In genomic region chr6:7172605-7173185, GRCh38 we compare ENCODE assay signal across 12 cellular contexts.
DNase-seq lines count a peak whose midpoint lies in the region; ATAC-seq and TF ChIP-seq lines count a peak whose summit lies in the region.
"Had no signal": no experiment of that assay in that cellular context is flagged by ENCODE, and none has a peak within 500 bp of the region (broad histone marks: within the 10 kb centered on the region; RNA-seq: fewer than 3 reads in every experiment).

No MANE protein-coding gene starts in this region.

- H3K23me2 ChIP-seq in H9 (ENCODE audit: insufficient read length, low read depth, low read length, poor library complexity, severe bottlenecking), result no peaks in the 10 kb centered on the region

- H2BK12ac ChIP-seq in H9 (ENCODE audit: insufficient read length, low read depth, low read length), result no peak overlapping the region

- H3K4ac ChIP-seq in H9 (ENCODE audit: low read depth, low read length), result no peak overlapping the region

- H4K91ac ChIP-seq in H9 (ENCODE audit: insufficient read length, low read depth, low read length), result no peak overlapping the region

- H3K4me1 ChIP-seq in H9 (ENCODE audit: insufficient read depth, low read length) (peaks cover 16% of the 10 kb centered on the region), left ventricle myocardium inferior (peaks cover 90% of the 10 kb centered on the region)

- H3T11ph ChIP-seq in H9 (ENCODE audit: low read length), result no peak overlapping the region

- no peak overlapping the region for H2BK120ac ChIP-seq in H9 (ENCODE audit: low read depth, low read length, poor library complexity, severe bottlenecking)

- H3K4me3 ChIP-seq in astrocyte of the cerebellum (ENCODE audit: low read depth, low read length) (no peak overlapping the region), left ventricle myocardium inferior (no peak overlapping the region), skin epidermis (no peak overlapping the region)

- in situ Hi-C loops in astrocyte of the cerebellum (cut with HindIII; ENCODE audit: low sequenced_read_pairs) (no loop called here), ACHN (cut with HindIII; ENCODE audit: low pct_ligation_motif_present, low pct_unique_long_range_greater_than_20kb, low sequenced_read_pairs) (no loop called here)

- no peak overlapping the region for H3K9ac ChIP-seq in H9 (ENCODE audit: extremely low read depth, insufficient read length, low read length)

- no peak overlapping the region for H3K23ac ChIP-seq in H9 (ENCODE audit: insufficient read length, low read depth, low read length)

- DNase-seq in H9 (no peak), astrocyte of the cerebellum (ENCODE audit: low read depth) (peak; percentile 23), left ventricle myocardium inferior (no peak), NCI-H526 treated with DMSO at 0.1 percent for 48 hours (lab: John Stamatoyannopoulos, UW) (no peak), ACHN (no peak), T-helper 17 cell (no peak)
- DNase-seq: activated CD4-positive, alpha-beta T cell treated with anti-CD3 and anti-CD28 coated beads, Interleukin-2, amount 50 U/mL, for 4 hours; effector memory CD8-positive, alpha-beta T cell; NCI-H748 treated with DMSO at 0.1 percent for 48 hours had no signal

- no peak overlapping the region for H3K4me2 ChIP-seq in H9 (ENCODE audit: insufficient read depth, insufficient read length, low read length)

- H2BK15ac ChIP-seq in H9 (ENCODE audit: low read depth, low read length), result no peak overlapping the region

- no peak overlapping the region for H3K56ac ChIP-seq in H9 (ENCODE audit: insufficient read length, low read depth, low read length)

- H3K27me3 ChIP-seq in H9 (ENCODE audit: insufficient read depth, low read length) (no peaks in the 10 kb centered on the region), left ventricle myocardium inferior (ENCODE audit: low read depth) (no peaks in the 10 kb centered on the region)

- H4K8ac ChIP-seq in H9 (replicated peaks; ENCODE audit: insufficient read length, low read depth, low read length), result no peak overlapping the region

- no peak for ATAC-seq in HG02885 (IDR thresholded peaks at IDR 0.05; ENCODE audit: poor library complexity, unreplicated experiment)
- ATAC-seq in T-helper 17 cell, result no peak
- ATAC-seq: effector memory CD8-positive, alpha-beta T cell had no signal

- no peak overlapping the region for H4K5ac ChIP-seq in H9 (ENCODE audit: insufficient read length, low read depth, low read length)

- H3K36me3 Mint-ChIP-seq in H9 (ENCODE audit: insufficient read depth in 1 of 3, low read depth in 3 of 3) (peaks cover 3 to 6% (median 5%) of the 10 kb centered on the region in 3 experiments; a peak in 3 of 7 replicates), T-helper 17 cell (ENCODE audit: low read depth) (no peaks in the 10 kb centered on the region)

- no peaks in the 10 kb centered on the region for H3K9me3 Mint-ChIP-seq in H9
- H3K9me3 Mint-ChIP-seq: effector memory CD8-positive, alpha-beta T cell had no signal

- no peak overlapping the region for H2BK5ac ChIP-seq in H9 (ENCODE audit: insufficient read length, low read length)

- H2BK20ac ChIP-seq in H9 (ENCODE audit: low read depth, low read length, poor library complexity, severe bottlenecking), result no peak overlapping the region

- H3K79me1 ChIP-seq in H9 (ENCODE audit: insufficient read depth, low read depth, low read length, poor library complexity, severe bottlenecking), result no peaks in the 10 kb centered on the region

- H3K27ac Mint-ChIP-seq in H9 (peak overlapping the region; percentile 67 to 77 (median 77); a peak in 3 of 7 replicates), T-helper 17 cell (no peak overlapping the region)
- H3K27ac Mint-ChIP-seq: activated naive CD8-positive, alpha-beta T cell; effector memory CD8-positive, alpha-beta T cell had no signal

- H3K27me3 Mint-ChIP-seq in H9 (ENCODE audit: low read depth) (no peaks in the 10 kb centered on the region), T-helper 17 cell (no peaks in the 10 kb centered on the region)
- H3K27me3 Mint-ChIP-seq: activated naive CD8-positive, alpha-beta T cell; effector memory CD8-positive, alpha-beta T cell had no signal

- H3K14ac ChIP-seq in H9 (ENCODE audit: insufficient read depth, low read length), result no peak overlapping the region

- H2AK5ac ChIP-seq in H9 (ENCODE audit: insufficient read length, low read length), result no peak overlapping the region

- H3K4me3 Mint-ChIP-seq in H9 (no peak overlapping the region; a peak in 1 of 5 replicates), T-helper 17 cell (no peak overlapping the region)
- H3K4me3 Mint-ChIP-seq: activated naive CD8-positive, alpha-beta T cell; effector memory CD8-positive, alpha-beta T cell had no signal

- intact Hi-C loops in left ventricle myocardium inferior (cut with micrococcal nuclease), result no loop called here

- H2AFZ ChIP-seq in H9 (ENCODE audit: low read length), result no peak overlapping the region

- H3K27ac ChIP-seq in H9 (ENCODE audit: insufficient read length, low read depth, low read length) (no peak overlapping the region), left ventricle myocardium inferior (replicated peaks) (peak overlapping the region; percentile 22), skin epidermis (peak overlapping the region in 12 of 21 experiments; percentile 9 to 74 (median 34))

- peaks cover 12% of the 10 kb centered on the region for H3K36me3 ChIP-seq in left ventricle myocardium inferior

- H3K4me1 Mint-ChIP-seq in H9 (peaks cover 55 to 58% of the 10 kb centered on the region in 2 experiments), T-helper 17 cell (peaks cover 20% of the 10 kb centered on the region)

- no peak overlapping the region for H3K18ac ChIP-seq in H9 (ENCODE audit: insufficient read length, low read depth, low read length)

- no peaks in the 10 kb centered on the region for H3K9me3 ChIP-seq in H9 (ENCODE audit: control insufficient read depth, low read depth, low read length)
- no peaks in the 10 kb centered on the region for H3K9me3 ChIP-seq in left ventricle myocardium inferior (replicated peaks)
- H3K9me3 ChIP-seq in T-helper 17 cell (ENCODE audit: control insufficient read depth, low read length, poor library complexity, severe bottlenecking), result no peaks in the 10 kb centered on the region

- TF ChIP-seq CTCF in H9 (conservative IDR thresholded peaks at IDR 0.05) (no peak), astrocyte of the cerebellum (IDR thresholded peaks at IDR 0.05; ENCODE audit: low read depth, low read length, missing control alignments) (no peak), left ventricle myocardium inferior (IDR thresholded peaks at IDR 0.05; ENCODE audit: borderline replicate concordance) (no peak)

- no peaks in the 10 kb centered on the region; the same call in 1 of the 2 replicates for H3K79me2 ChIP-seq in H9 (ENCODE audit: insufficient read depth, low read length)

- no CpG with 5 or more reads among the region's 9 CpGs for WGBS in H9 (ENCODE audit: extremely low coverage, insufficient read length, low lambda C conversion rate)

- no peaks in the 10 kb centered on the region for H4K20me1 ChIP-seq in H9 (ENCODE audit: control insufficient read depth, insufficient read depth, insufficient read length)
